ENCODE assay signal across 8 cellular contexts in the genomic region with DNA sequence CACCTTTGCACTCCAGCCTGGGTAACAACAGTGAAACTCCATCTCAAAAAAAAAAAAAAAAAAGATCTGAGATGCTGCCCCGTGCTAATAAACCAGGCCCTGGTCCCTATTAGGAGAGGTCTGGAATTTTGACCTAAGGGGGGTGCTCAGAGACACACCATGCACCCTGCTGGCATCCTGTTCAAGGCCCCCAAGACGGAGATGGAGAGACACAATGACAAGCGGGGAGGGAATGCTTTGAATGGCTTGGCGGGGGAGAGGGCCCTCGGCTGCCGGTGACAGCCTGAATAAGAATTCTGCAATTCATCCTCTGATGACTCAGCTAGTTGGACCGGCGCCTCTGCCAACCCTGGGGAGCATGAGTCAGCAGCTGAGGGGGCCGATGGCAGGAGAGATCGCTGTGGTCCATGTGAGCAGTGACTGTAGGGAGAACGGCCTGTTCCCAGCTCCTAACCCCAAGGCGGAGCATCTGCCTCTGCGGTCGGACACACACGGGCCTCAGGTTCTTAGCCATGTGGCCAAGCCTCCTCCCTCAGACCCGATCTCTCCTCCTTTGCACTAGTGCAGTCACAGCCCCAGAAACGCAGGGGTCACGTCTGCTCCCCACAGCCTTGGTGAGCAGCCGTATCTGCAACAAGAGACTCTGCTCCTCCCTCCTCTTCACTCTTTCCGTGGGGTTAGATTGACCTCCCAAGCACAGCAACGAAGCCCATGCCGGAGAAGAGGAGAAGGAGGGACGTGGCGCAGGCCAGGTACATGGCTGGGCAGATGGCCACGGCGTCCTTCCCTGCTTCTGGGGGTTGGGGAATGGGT. TPM values are rescaled to one million over a fixed set of nuclear protein-coding genes. Genes with fewer than 3 reads are reported as not detected.
DNase-seq lines count a peak whose midpoint lies in the region; ATAC-seq and TF ChIP-seq lines count a peak whose summit lies in the region.

No MANE protein-coding gene starts in this region.

- CTCF ChIA-PET in AG04449 (lab: Yijun Ruan, JAX), result interaction anchor here (0.6 to 7.1 kb wide), 10 partner anchors 12 to 71 kb away, joined by 3 to 55 read pairs (median 3); no protein-coding TSS in a partner anchor

- ATAC-seq in GM18511 (IDR thresholded peaks at IDR 0.05; ENCODE audit: unreplicated experiment), result no peak

- H3K36me3 ChIP-seq in right atrium auricular region (no peaks in the 10 kb centered on the region), vagina (no peaks in the 10 kb centered on the region)

- POLR2A ChIA-PET in AG04449 (lab: Yijun Ruan, JAX), result interaction anchor here (0.9 to 8.2 kb wide), 12 partner anchors 9 to 39 kb away, joined by 3 to 106 read pairs (median 8); partner anchors contain the start of genes SERPINE1 and TRIM56

- H3K4me3 ChIP-seq in AG04449 (ENCODE audit: low read depth, low read length) (peak overlapping the region; percentile 23), HFF-Myc (replicated peaks; ENCODE audit: low read depth, low read length) (no peak overlapping the region), right atrium auricular region (no peak overlapping the region), vagina (no peak overlapping the region)

- no peak for TF ChIP-seq CTCF in AG04449 (IDR thresholded peaks at IDR 0.05; ENCODE audit: insufficient read depth, low read length, missing control alignments)
- TF ChIP-seq CTCF in HFF-Myc (IDR thresholded peaks at IDR 0.05; ENCODE audit: low read depth, low read length, missing control alignments), result no peak
- peak in 1 of 2 donors; percentile 16 for TF ChIP-seq CTCF in right atrium auricular region (IDR thresholded peaks at IDR 0.05)
- TF ChIP-seq CTCF in vagina (IDR thresholded peaks at IDR 0.05), result no peak

- H3K4me1 ChIP-seq in right atrium auricular region, result peaks cover 0 to 37% of the 10 kb centered on the region in 2 donors
- H3K4me1 ChIP-seq in vagina, result peaks cover 21% of the 10 kb centered on the region

- H3K9me3 ChIP-seq in right atrium auricular region (no peaks in the 10 kb centered on the region), vagina (no peaks in the 10 kb centered on the region)

- intact Hi-C loops in vagina (cut with DNase I), result loop anchor here (2.0 to 5.0 kb wide), 2 partner anchors 21 to 37 kb away; no protein-coding TSS in a partner anchor

- H3K27ac ChIP-seq in right atrium auricular region, result peak overlapping the region; percentile 67 to 79
- H3K27ac ChIP-seq in vagina, result peak overlapping the region; percentile 87

- H3K27me3 ChIP-seq in right atrium auricular region, result no peaks in the 10 kb centered on the region
- H3K27me3 ChIP-seq in vagina, result no peaks in the 10 kb centered on the region

- TF ChIP-seq POLR2A in vagina (IDR thresholded peaks at IDR 0.05), result no peak

- DNase-seq in AG04449 (ENCODE audit: low read depth, low spot score), result peak; percentile 93
- peak; percentile 96 for DNase-seq in HFF-Myc (ENCODE audit: extremely low read depth, low read depth)
- DNase-seq in SHP77 (lab: John Stamatoyannopoulos, UW), result peak; percentile 44 to 68
- peak; percentile 95 for DNase-seq in amniotic stem cell (lab: John Stamatoyannopoulos, UW)
- DNase-seq in right atrium auricular region (ENCODE audit: low spot score), result peak; percentile 99
- DNase-seq in pulmonary artery endothelial cell (ENCODE audit: low read depth, low spot score), result peak; percentile 88
- peak in 1 of 2 donors; percentile 99 for DNase-seq in vagina (ENCODE audit: extremely low spot score in 2 of 2)

RNA-seq across cellular contexts. Expression of gene TRIM56, which starts 14.9 kb away (rescaled TPM):
- total RNA-seq in right atrium auricular region (10 to 100 TPM; 10.2 to 15.2 TPM), pulmonary artery endothelial cell (14.0 and 28.8 TPM in 2 replicates), vagina (19.4 TPM)

RNA-seq across cellular contexts. Expression of gene SERPINE1, which starts 26.7 kb away (rescaled TPM):
- total RNA-seq in right atrium auricular region (10 to 100 TPM; 28.0 to 40.8 TPM), pulmonary artery endothelial cell (2,165 and 2,466 TPM in 2 replicates), vagina (14.7 TPM)

RNA-seq across cellular contexts. Expression of gene AP1S1, which starts 54.1 kb away (rescaled TPM):
- total RNA-seq in right atrium auricular region (10 to 100 TPM; 16.1 to 18.8 TPM), pulmonary artery endothelial cell (161 and 225 TPM in 2 replicates), vagina (42.5 TPM)

Comparison
In these comparisons a context has a peak if more than half of its experiments do, and no peak if none do; other contexts are left out.
1. RNA of gene SERPINE1, which starts 26.7 kb away (total RNA-seq): 2,165 to 2,466 TPM in pulmonary artery endothelial cell; 28.0 to 40.8 TPM in right atrium auricular region and 14.7 TPM in vagina (single experiment); every median in the first group is over 10 times any median in the second.